ENCODE assay signal across 7 cellular contexts in genomic region chr1:1077396-1077795, GRCh38. TPM values are rescaled to one million over a fixed set of nuclear protein-coding genes. Genes with fewer than 3 reads are reported as not detected.
"Had no signal": no experiment of that assay in that cellular context is flagged by ENCODE, and none has a peak within 500 bp of the region (broad histone marks: within the 10 kb centered on the region; RNA-seq: fewer than 3 reads in every experiment).

No MANE protein-coding gene starts in this region.

RNA-seq across cellular contexts. Expression of gene RNF223, which starts 3.3 kb away (rescaled TPM):
- total RNA-seq: GM23248, GM23338, H1, H4, H7, H9, HFFc6 had no signal
- polyA plus RNA-seq: GM23248, GM23338, H1 had no signal
